Comparison of ENCODE assay signal across 12 cellular contexts in genomic region chr3:11482024-11482423, GRCh38.
A peak's percentile ranks its signal among the peaks of the same experiment; 100 is the strongest.
DNase-seq lines count a peak whose midpoint lies in the region; ATAC-seq, FAIRE-seq and TF ChIP-seq lines count a peak whose summit lies in the region.
"Had no signal": no experiment of that assay in that cellular context is flagged by ENCODE, and none has a peak within 500 bp of the region (broad histone marks: within the 10 kb centered on the region; RNA-seq: fewer than 3 reads in every experiment).

No MANE protein-coding gene starts in this region.

- ATAC-seq in HG03097 (IDR thresholded peaks at IDR 0.05; ENCODE audit: low FRiP score, unreplicated experiment): no peak
- ATAC-seq in GM21515 (IDR thresholded peaks at IDR 0.05; ENCODE audit: unreplicated experiment): no peak
- ATAC-seq in GM18505 (IDR thresholded peaks at IDR 0.05; ENCODE audit: unreplicated experiment): no peak

- no peak for TF ChIP-seq POLR2A in GM18505 (IDR thresholded peaks at IDR 0.05; ENCODE audit: borderline replicate concordance, extremely low read depth, insufficient read depth, insufficient read length)

- DNase-seq in NCI-H2029 (lab: John Stamatoyannopoulos, UW) (peak; percentile 27), NCI-H2029 treated with DMSO at 0.1 percent for 48 hours (lab: John Stamatoyannopoulos, UW) (no peak), frontal cortex (ENCODE audit: low spot score in 2 of 2) (peak; percentile 44 to 45), nucleus accumbens (lab: John Stamatoyannopoulos, UW) (peak in 42 of 56 donors; percentile 6 to 79 (median 30)), ureter (ENCODE audit: low spot score) (peak; percentile 57)
- DNase-seq: activated CD4-positive, alpha-beta T cell treated with anti-CD3 and anti-CD28 coated beads, Interleukin-2, amount 10 ng/mL, durations not matched to agents 7 days and 5 days; SW 1271 had no signal

- no peak for FAIRE-seq in frontal cortex (lab: Jason Lieb, UNC)
- FAIRE-seq: A204.1, bronchial epithelial cell had no signal
